ENCODE assay signal across 22 cellular contexts in the genomic region with DNA sequence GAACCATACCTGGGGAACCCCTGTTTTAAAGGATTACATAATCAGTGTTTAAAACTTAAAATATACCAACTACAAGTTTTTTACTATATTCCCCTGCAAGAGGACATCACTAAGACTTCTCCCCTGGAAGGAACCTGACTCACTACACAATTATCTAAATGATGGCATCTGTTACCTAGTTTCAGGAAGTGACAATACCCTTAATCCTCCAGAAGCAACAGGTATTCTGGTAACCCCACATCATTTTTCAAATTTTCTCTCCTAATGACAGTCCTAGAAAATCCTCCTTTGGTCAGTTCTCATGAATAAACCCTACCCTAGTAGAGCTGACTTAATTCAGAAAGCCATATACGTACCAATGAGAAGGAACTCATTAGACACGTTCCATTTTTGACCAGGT.
DNase-seq lines count a peak whose midpoint lies in the region; ATAC-seq, FAIRE-seq and TF ChIP-seq lines count a peak whose summit lies in the region.
"Had no signal": no experiment of that assay in that cellular context is flagged by ENCODE, and none has a peak within 500 bp of the region (broad histone marks: within the 10 kb centered on the region; RNA-seq: fewer than 3 reads in every experiment).

No MANE protein-coding gene starts in this region.

- H3K27ac Mint-ChIP-seq in activated naive CD4-positive, alpha-beta T cell treated with anti-CD3 and anti-CD28 coated beads, Interleukin-2, amount 10 ng/mL, durations not matched to agents 7 days and 5 days: peak overlapping the region; percentile 83
- no peak overlapping the region for H3K27ac Mint-ChIP-seq in activated naive CD4-positive, alpha-beta T cell treated with anti-CD3 and anti-CD28 coated beads, Interleukin-2, amount 50 U/mL, for 72 hours

- H3K9me3 ChIP-seq in RWPE2 (ENCODE audit: severe bottlenecking) (peaks cover 2% of the 10 kb centered on the region), keratinocyte (ENCODE audit: control insufficient read depth, low read depth, low read length) (no peaks in the 10 kb centered on the region), upper lobe of right lung (no peaks in the 10 kb centered on the region)

- peak overlapping the region; percentile 42 for H3K27ac ChIP-seq in RWPE2 (ENCODE audit: poor library complexity, severe bottlenecking)
- H3K27ac ChIP-seq in keratinocyte (ENCODE audit: control insufficient read depth, insufficient read depth, low read length): no peak overlapping the region
- H3K27ac ChIP-seq in upper lobe of right lung: no peak overlapping the region
- H3K27ac ChIP-seq: GM23248 had no signal

- no peaks in the 10 kb centered on the region for H4K20me1 ChIP-seq in keratinocyte (ENCODE audit: control insufficient read depth, extremely low read depth, insufficient read depth, low read length)

- peaks cover 15% of the 10 kb centered on the region for H3K36me3 Mint-ChIP-seq in activated naive CD4-positive, alpha-beta T cell treated with anti-CD3 and anti-CD28 coated beads, Interleukin-2, amount 10 ng/mL, durations not matched to agents 7 days and 5 days
- H3K36me3 Mint-ChIP-seq in activated naive CD4-positive, alpha-beta T cell treated with anti-CD3 and anti-CD28 coated beads, Interleukin-2, amount 50 U/mL, for 72 hours: peaks cover 0 to 4% of the 10 kb centered on the region in 2 donors

- peaks cover 71% of the 10 kb centered on the region for H3K79me2 ChIP-seq in keratinocyte (ENCODE audit: control insufficient read depth, insufficient read depth, low read length)

- ATAC-seq in activated naive CD4-positive, alpha-beta T cell treated with anti-CD3 and anti-CD28 coated beads, Interleukin-2, amount 50 U/mL, for 72 hours: no peak
- ATAC-seq in RWPE2 (ENCODE audit: low read depth) (peak; percentile 66), upper lobe of right lung (no peak)
- ATAC-seq: HCT116, K562, SK-N-SH treated with all-trans-retinoic acid at 6 μM for 48 hours had no signal

- DNase-seq in activated naive CD4-positive, alpha-beta T cell treated with anti-CD3 and anti-CD28 coated beads, Interleukin-2, amount 10 ng/mL, durations not matched to agents 7 days and 5 days: no peak
- no peak for DNase-seq in activated naive CD4-positive, alpha-beta T cell treated with anti-CD3 and anti-CD28 coated beads, Interleukin-2, amount 50 U/mL, for 72 hours (ENCODE audit: low spot score in 2 of 2)
- DNase-seq in RWPE2 (ENCODE audit: low spot score) (no peak), keratinocyte (ENCODE audit: low read depth, low spot score) (no peak), HUDEP-2 (lab: John Stamatoyannopoulos, UW; ENCODE audit: unreplicated experiment in 76 of 76) (no peak), OCI-M1 (lab: John Stamatoyannopoulos, UW) (no peak), upper lobe of right lung (no peak), DMS53 (lab: John Stamatoyannopoulos, UW) (no peak)
- DNase-seq: C1 segment of cervical spinal cord, COR-L47, GM23248, NCI-H146, NCI-H2081 treated with DMSO at 0.1 percent for 48 hours, NCI-H2227 treated with DMSO at 0.1 percent for 48 hours, NCI-H526 treated with DMSO at 0.1 percent for 48 hours, Right ventricle myocardium superior had no signal

- intact Hi-C loops in upper lobe of right lung (cut with DNase I): no loop called here

- no peak for FAIRE-seq in keratinocyte (lab: Jason Lieb, UNC)
- FAIRE-seq: A204.1, G401.6, GM12891, K562 had no signal

- H2AFZ ChIP-seq in keratinocyte (ENCODE audit: control insufficient read depth, low read length): no peak overlapping the region
- H2AFZ ChIP-seq: GM23248 had no signal

- H3K36me3 ChIP-seq in RWPE2 (ENCODE audit: low read depth) (peaks cover 29% of the 10 kb centered on the region), keratinocyte (ENCODE audit: control insufficient read depth in 2 of 2, extremely low read depth in 1 of 2, insufficient read depth in 2 of 2, low read length in 2 of 2) (no peaks in the 10 kb centered on the region), upper lobe of right lung (no peaks in the 10 kb centered on the region)

- no peak overlapping the region for H3K4me3 Mint-ChIP-seq in activated naive CD4-positive, alpha-beta T cell treated with anti-CD3 and anti-CD28 coated beads, Interleukin-2, amount 10 ng/mL, durations not matched to agents 7 days and 5 days

- CTCF ChIA-PET in activated naive CD4-positive, alpha-beta T cell treated with anti-CD3 and anti-CD28 coated beads, Interleukin-2, amount 10 ng/mL, durations not matched to agents 7 days and 5 days (lab: Charles Lee): no interaction called here

- H3K9me3 Mint-ChIP-seq in activated naive CD4-positive, alpha-beta T cell treated with anti-CD3 and anti-CD28 coated beads, Interleukin-2, amount 10 ng/mL, durations not matched to agents 7 days and 5 days: no peaks in the 10 kb centered on the region
- H3K9me3 Mint-ChIP-seq in activated naive CD4-positive, alpha-beta T cell treated with anti-CD3 and anti-CD28 coated beads, Interleukin-2, amount 50 U/mL, for 72 hours: no peaks in the 10 kb centered on the region

- H3K4me2 ChIP-seq in keratinocyte (ENCODE audit: control insufficient read depth, extremely low read depth, insufficient read depth, low read depth, low read length): peak overlapping the region; percentile 2

- no peaks in the 10 kb centered on the region for H3K27me3 ChIP-seq in RWPE2 (ENCODE audit: insufficient read depth, poor library complexity, severe bottlenecking)
- no peaks in the 10 kb centered on the region for H3K27me3 ChIP-seq in keratinocyte (ENCODE audit: control insufficient read depth, extremely low read depth, insufficient read depth, low read length)
- H3K27me3 ChIP-seq in upper lobe of right lung: no peaks in the 10 kb centered on the region

- H3K9ac ChIP-seq in keratinocyte (ENCODE audit: control insufficient read depth, extremely low read depth, insufficient read depth, low read length): no peak overlapping the region
- H3K9ac ChIP-seq: GM23248 had no signal

- H3K4me1 ChIP-seq in RWPE2 (ENCODE audit: insufficient read depth, poor library complexity, severe bottlenecking): peaks cover 22% of the 10 kb centered on the region
- H3K4me1 ChIP-seq in keratinocyte (ENCODE audit: control insufficient read depth, extremely low read depth, insufficient read depth, low read length): peaks cover 33% of the 10 kb centered on the region
- no peaks in the 10 kb centered on the region for H3K4me1 ChIP-seq in upper lobe of right lung

- peaks cover 2% of the 10 kb centered on the region for H3K9me1 ChIP-seq in keratinocyte (ENCODE audit: control insufficient read depth, extremely low read depth, insufficient read depth, low read length)

- H3K4me3 ChIP-seq in RWPE2 (ENCODE audit: severe bottlenecking) (no peak overlapping the region), keratinocyte (ENCODE audit: control insufficient read depth in 2 of 3, extremely low read depth in 1 of 3, insufficient read depth in 2 of 3, low read depth in 1 of 3, low read length in 3 of 3) (no peak overlapping the region), upper lobe of right lung (no peak overlapping the region)
- H3K4me3 ChIP-seq: GM23248, K562 had no signal

- no peaks in the 10 kb centered on the region for H3K27me3 Mint-ChIP-seq in activated naive CD4-positive, alpha-beta T cell treated with anti-CD3 and anti-CD28 coated beads, Interleukin-2, amount 10 ng/mL, durations not matched to agents 7 days and 5 days

- H3K4me1 Mint-ChIP-seq in activated naive CD4-positive, alpha-beta T cell treated with anti-CD3 and anti-CD28 coated beads, Interleukin-2, amount 10 ng/mL, durations not matched to agents 7 days and 5 days: peaks cover 25% of the 10 kb centered on the region

- dilution Hi-C loops in keratinocyte (cut with MboI; ENCODE audit: extremely low pct_ligation_motif_present, low sequenced_read_pairs): no loop called here

- no peak for TF ChIP-seq CTCF in RWPE2 (IDR thresholded peaks at IDR 0.05; ENCODE audit: poor library complexity, severe bottlenecking)
- TF ChIP-seq CTCF in keratinocyte (optimal IDR thresholded peaks at IDR 0.05 in 1 of 3, IDR thresholded peaks at IDR 0.05 in 1 of 3, conservative IDR thresholded peaks at IDR 0.05 in 1 of 3; ENCODE audit: extremely low read depth in 1 of 3, insufficient read depth in 2 of 3, low read length in 3 of 3): no peak
- no peak for TF ChIP-seq CTCF in upper lobe of right lung (IDR thresholded peaks at IDR 0.05)
